Comparison of ENCODE assay signal across 7 cellular contexts in the genomic region with DNA sequence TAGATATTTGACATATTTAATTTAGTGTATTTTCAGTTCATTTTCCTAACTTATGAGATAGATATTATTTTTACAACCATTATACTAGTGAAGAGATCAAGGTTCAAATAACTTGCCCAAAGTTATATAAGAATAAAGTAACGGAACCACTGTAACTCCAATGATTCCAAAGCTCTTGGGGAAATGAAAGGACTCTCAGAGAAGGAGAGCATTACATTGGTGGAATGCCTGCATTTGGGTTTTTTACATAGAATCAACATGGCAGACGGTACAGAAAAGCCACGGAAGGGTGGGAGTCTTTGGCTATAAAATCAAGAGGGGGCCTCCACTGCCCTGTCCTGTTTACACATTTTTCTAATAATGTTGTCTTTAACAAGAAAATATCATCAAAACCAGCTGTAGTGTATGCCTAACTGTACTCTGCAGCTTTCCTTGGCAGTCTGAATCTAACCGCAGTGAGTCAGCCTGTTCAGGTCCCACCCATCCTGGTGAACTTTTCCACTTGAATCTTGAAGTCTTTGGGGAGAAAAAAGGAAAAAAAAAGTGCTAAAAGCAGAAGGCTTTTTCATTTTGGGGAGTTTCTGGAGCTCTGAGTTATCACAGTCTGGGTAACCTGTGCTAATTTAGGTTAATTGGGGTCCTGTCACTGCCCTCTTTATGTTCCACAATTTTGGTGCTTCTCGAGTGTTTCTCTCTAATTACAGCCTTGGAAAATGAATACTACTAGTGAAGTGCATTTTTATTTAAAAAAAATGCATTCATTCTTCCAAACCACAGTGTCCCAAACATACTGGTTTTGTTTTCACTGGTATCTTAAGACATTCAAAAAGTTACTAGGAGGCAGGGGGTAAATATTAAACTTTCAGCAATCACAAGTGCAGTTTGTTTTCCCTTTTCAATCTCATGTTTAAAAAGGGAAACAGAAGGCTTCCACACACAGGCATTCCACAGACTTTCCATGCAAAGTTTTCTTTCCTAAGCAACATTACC. TPM values are rescaled to one million over a fixed set of nuclear protein-coding genes. Genes with fewer than 3 reads are reported as not detected.
DNase-seq lines count a peak whose midpoint lies in the region; ATAC-seq and TF ChIP-seq lines count a peak whose summit lies in the region.
"Not testable (repeated sequence)": the region's sequence is repeated elsewhere in the genome, so short reads cannot be mapped to it uniquely, and the experiment has no call there.

No MANE protein-coding gene starts in this region.

- not testable (repeated sequence) for H4K20me1 ChIP-seq in IMR-90 (ENCODE audit: insufficient read depth, low read length); fibroblast of lung (ENCODE audit: control insufficient read depth, extremely low read depth, insufficient read depth, low read length)

- not testable (repeated sequence) for H3K4me2 ChIP-seq in IMR-90 (ENCODE audit: low read depth, low read length)
- peak overlapping the region; percentile 25 for H3K4me2 ChIP-seq in fibroblast of lung (ENCODE audit: extremely low read depth, insufficient read depth, low read length)

- not testable (repeated sequence) for H2AK5ac ChIP-seq in IMR-90 (ENCODE audit: low read depth, low read length)

- not testable (repeated sequence) for H2BK15ac ChIP-seq in IMR-90 (ENCODE audit: low read depth, low read length)

- H2AFZ ChIP-seq in IMR-90 (replicated peaks; ENCODE audit: low read length, poor library complexity); fibroblast of lung (ENCODE audit: low read length): not testable (repeated sequence)

- not testable (repeated sequence) for TF ChIP-seq CTCF in IMR-90 (conservative IDR thresholded peaks at IDR 0.05; ENCODE audit: low read depth, low read length); fibroblast of lung (conservative IDR thresholded peaks at IDR 0.05 in 1 of 2, IDR thresholded peaks at IDR 0.05 in 1 of 2; ENCODE audit: low read depth in 1 of 2, low read length in 2 of 2); heart right ventricle (IDR thresholded peaks at IDR 0.05); lower lobe of right lung (IDR thresholded peaks at IDR 0.05); psoas muscle (IDR thresholded peaks at IDR 0.05)

- H3K79me2 ChIP-seq in fibroblast of lung (ENCODE audit: control insufficient read depth, insufficient read depth, low read length), result not testable (repeated sequence)

- not testable (repeated sequence) for H4K91ac ChIP-seq in IMR-90 (ENCODE audit: insufficient read depth, low read depth, low read length)

- POLR2A ChIA-PET in IMR-90 (lab: Charles Lee; ENCODE audit: unreplicated experiment), result not testable (repeated sequence)

- H2BK120ac ChIP-seq in IMR-90 (ENCODE audit: low read depth, low read length), result not testable (repeated sequence)

- intact Hi-C loops in IMR-90 (cut with micrococcal nuclease); heart right ventricle (cut with DNase I); lower lobe of right lung (cut with DNase I); psoas muscle (cut with DNase I); aorta (cut with DNase I): not testable (repeated sequence)

- H3K9me1 ChIP-seq in IMR-90 (ENCODE audit: insufficient read depth, low read length), result not testable (repeated sequence)

- H3K4ac ChIP-seq in IMR-90 (ENCODE audit: low read depth, low read length), result not testable (repeated sequence)

- not testable (repeated sequence) for H3K79me1 ChIP-seq in IMR-90 (ENCODE audit: low read depth in 1 of 2, low read length in 2 of 2)

- not testable (repeated sequence) for H3K18ac ChIP-seq in IMR-90 (ENCODE audit: low read depth, low read length)

- in situ Hi-C loops in IMR-90 (cut with MboI; ENCODE audit: low sequenced_read_pairs), result not testable (repeated sequence)

- H3K23ac ChIP-seq in IMR-90 (ENCODE audit: low read depth, low read length), result not testable (repeated sequence)

- WGBS in IMR-90 (ENCODE audit: extremely low coverage in 2 of 2, insufficient read length in 1 of 2), 2 experiments, result no CpG with 5 or more reads among the region's 5 CpGs
- WGBS in heart right ventricle, 2 donors, result no CpG with 5 or more reads among the region's 5 CpGs
- WGBS in psoas muscle, 3 donors, result 43% methylated on average over 1 of the region's 5 CpGs; no CpG with 5 or more reads in 2 of the 3 donors
- 13% methylated on average over 1 of the region's 5 CpGs; no CpG with 5 or more reads in 1 of the 2 donors for WGBS in aorta, 2 donors

- H3K4me3 ChIP-seq in IMR-90 (ENCODE audit: insufficient read depth, low read depth, low read length); fibroblast of lung (replicated peaks in 1 of 4; ENCODE audit: control extremely low read depth in 1 of 4, insufficient read depth in 1 of 4, low read depth in 3 of 4, low read length in 4 of 4); heart right ventricle; lower lobe of right lung; psoas muscle; aorta (ENCODE audit: low read length in 2 of 2): not testable (repeated sequence)

- not testable (repeated sequence) for H3K9ac ChIP-seq in IMR-90 (ENCODE audit: low read depth, low read length); fibroblast of lung (ENCODE audit: insufficient read depth, low read length)

- H4K8ac ChIP-seq in IMR-90 (ENCODE audit: low read depth in 2 of 2, low read length in 2 of 2), result not testable (repeated sequence)

- not testable (repeated sequence) for TF ChIP-seq RAD21 in IMR-90 (IDR thresholded peaks at IDR 0.05; ENCODE audit: low read length)

- dilution Hi-C loops in IMR-90 (cut with HindIII; ENCODE audit: low sequenced_read_pairs, unreplicated experiment), result not testable (repeated sequence)

- H3K27ac ChIP-seq in IMR-90 (ENCODE audit: insufficient read depth, low read length); fibroblast of lung (ENCODE audit: insufficient read depth, low read length); heart right ventricle; lower lobe of right lung; psoas muscle; aorta (ENCODE audit: low read depth in 1 of 2, low read length in 2 of 2): not testable (repeated sequence)

- peak; percentile 93 for ATAC-seq in IMR-90 (ENCODE audit: low read depth)
- peak; percentile 98 for ATAC-seq in SK-N-SH treated with all-trans-retinoic acid at 6 μM for 48 hours
- ATAC-seq in heart right ventricle, result peak; percentile 71 to 96 (median 89)
- ATAC-seq in lower lobe of right lung, result peak; percentile 90 to 92
- ATAC-seq in psoas muscle, result peak; percentile 44 to 69 (median 62)
- peak; percentile 88 for ATAC-seq in aorta (ENCODE audit: low FRiP score)

- H3K36me3 ChIP-seq in IMR-90 (ENCODE audit: control insufficient read depth, insufficient read depth, low read length); fibroblast of lung (ENCODE audit: control insufficient read depth, insufficient read depth, low read length); heart right ventricle; lower lobe of right lung; psoas muscle (ENCODE audit: insufficient read depth in 1 of 2, low read depth in 1 of 2); aorta (ENCODE audit: control insufficient read depth in 1 of 2, insufficient read depth in 2 of 2, low read length in 1 of 2): not testable (repeated sequence)

- not testable (repeated sequence) for H2AK9ac ChIP-seq in IMR-90 (replicated peaks; ENCODE audit: low read depth, low read length, poor library complexity)

- CTCF ChIA-PET in IMR-90 (lab: Yijun Ruan, JAX), result not testable (repeated sequence)

- H4K5ac ChIP-seq in IMR-90 (ENCODE audit: low read depth, low read length), result not testable (repeated sequence)

- H3K56ac ChIP-seq in IMR-90 (ENCODE audit: extremely low read depth, insufficient read depth, low read length), result not testable (repeated sequence)

- H3K4me1 ChIP-seq in IMR-90 (ENCODE audit: control insufficient read depth, insufficient read depth, low read length); fibroblast of lung (ENCODE audit: control insufficient read depth, extremely low read depth, insufficient read depth, low read length); heart right ventricle; lower lobe of right lung; psoas muscle; aorta (ENCODE audit: control insufficient read depth in 1 of 2, insufficient read depth in 2 of 2, low read length in 2 of 2): not testable (repeated sequence)

- not testable (repeated sequence) for H2BK20ac ChIP-seq in IMR-90 (ENCODE audit: low read depth, low read length)

- not testable (repeated sequence) for H3K14ac ChIP-seq in IMR-90 (replicated peaks; ENCODE audit: low read depth, low read length)

- TF ChIP-seq POLR2A in IMR-90 (IDR thresholded peaks at IDR 0.05; ENCODE audit: low read depth, low read length), result not testable (repeated sequence)

- H2BK5ac ChIP-seq in IMR-90 (ENCODE audit: low read depth, low read length, poor library complexity, severe bottlenecking), result not testable (repeated sequence)

- H3K27me3 ChIP-seq in IMR-90 (ENCODE audit: control insufficient read depth, insufficient read depth, low read length); fibroblast of lung (ENCODE audit: control insufficient read depth, insufficient read depth, low read length); heart right ventricle; lower lobe of right lung (ENCODE audit: low read depth); psoas muscle (ENCODE audit: insufficient read depth in 3 of 3, low read length in 2 of 3); aorta (ENCODE audit: control insufficient read depth in 1 of 2, insufficient read depth in 2 of 2, low read length in 1 of 2): not testable (repeated sequence)

- not testable (repeated sequence) for DNase-seq in IMR-90; fibroblast of lung (ENCODE audit: low read depth in 2 of 2); heart right ventricle; lower lobe of right lung; psoas muscle; aorta

- BruUV-seq in IMR-90 (replicated peaks; lab: Mats Ljungman, UMichigan), result not testable (repeated sequence)

- not testable (repeated sequence) for H3K9me3 ChIP-seq in IMR-90 (ENCODE audit: control insufficient read depth, insufficient read depth, low read length); fibroblast of lung (ENCODE audit: control insufficient read depth, insufficient read depth, low read depth, low read length); heart right ventricle; lower lobe of right lung; psoas muscle; aorta (ENCODE audit: control insufficient read depth, low read length)

RNA-seq across cellular contexts. Expression of a gene that starts 30.5 kb away (rescaled TPM):
- 71.4 and 74.4 TPM in 2 replicates for total RNA-seq in IMR-90 (2012; rRNA removed)
- polyA plus RNA-seq in IMR-90 (2012; rRNA removed), result 27.1 and 36.7 TPM in 2 replicates
- polyA plus RNA-seq in IMR-90 (2012; cell fraction: cytosol; rRNA removed), result 13.4 and 40.4 TPM in 2 replicates
- polyA plus RNA-seq in IMR-90 (2012; cell fraction: nucleus; rRNA removed; ENCODE audit: low replicate concordance), result 42.6 and 113 TPM in 2 replicates
- 116 and 259 TPM in 2 replicates for total RNA-seq in fibroblast of lung
- 105 and 121 TPM in 2 replicates for polyA plus RNA-seq in fibroblast of lung
- polyA plus RNA-seq in fibroblast of lung (2012), result 89.1 and 93.3 TPM in 2 replicates
- 102 and 144 TPM in 2 replicates for polyA minus RNA-seq in fibroblast of lung (ENCODE audit: low replicate concordance)
- 1,000 to 10,000 TPM; 1,915 to 2,957 (median 2,606) TPM for total RNA-seq in heart right ventricle
- 100 to 1,000 TPM; 479 to 683 TPM for polyA plus RNA-seq in heart right ventricle
- 153 TPM for total RNA-seq in lower lobe of right lung
- total RNA-seq in psoas muscle, result 1,000 to 10,000 TPM; 1,830 to 3,658 (median 2,938) TPM
- polyA plus RNA-seq in psoas muscle, result 1,000 to 10,000 TPM in 2 of 3 donors, 100 to 1,000 TPM in 1; 368 to 2,569 (median 1,043) TPM
- 100 to 1,000 TPM; 168 to 339 TPM for total RNA-seq in aorta
- 100 to 1,000 TPM in 1 of 2 donors, 10 to 100 TPM in 1; 70.7 to 107 TPM for polyA plus RNA-seq in aorta
